ENCODE assay signal across 8 cellular contexts in the genomic region with DNA sequence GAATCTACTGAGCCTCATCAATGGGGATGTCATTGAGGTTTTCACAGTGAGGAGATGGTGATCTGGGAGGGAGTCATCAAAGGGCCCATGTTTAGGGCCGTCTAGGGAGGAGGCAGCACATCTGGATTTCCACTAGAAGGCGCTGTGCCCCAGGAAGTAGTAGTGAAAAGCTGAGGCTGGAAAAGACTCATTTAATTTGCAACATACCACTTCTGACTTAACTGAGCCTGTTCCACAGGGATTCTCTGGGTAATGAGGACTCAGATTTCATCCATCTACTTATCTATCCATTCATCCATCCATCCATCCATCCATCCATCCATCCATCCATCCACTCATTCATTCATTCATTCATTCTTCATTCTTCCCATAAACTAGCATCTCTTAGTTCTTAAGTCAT. TPM values are rescaled to one million over a fixed set of nuclear protein-coding genes. Genes with fewer than 3 reads are reported as not detected.
DNase-seq lines count a peak whose midpoint lies in the region; ATAC-seq and TF ChIP-seq lines count a peak whose summit lies in the region.

No MANE protein-coding gene starts in this region.

- peak overlapping the region; percentile 32 for H3K27ac Mint-ChIP-seq in activated CD4-positive, alpha-beta T cell treated with anti-CD3 and anti-CD28 coated beads, Interleukin-2, amount 10 ng/mL, durations not matched to agents 24 days and 14 days
- H3K27ac Mint-ChIP-seq in natural killer cell = no peak overlapping the region

- H3K4me1 ChIP-seq in vagina = no peaks in the 10 kb centered on the region

- no peak for TF ChIP-seq POLR2A in vagina (IDR thresholded peaks at IDR 0.05)

- no peaks in the 10 kb centered on the region for H3K9me3 ChIP-seq in vagina

- no peaks in the 10 kb centered on the region for H3K36me3 ChIP-seq in vagina

- DNase-seq in H4 (ENCODE audit: low spot score) = peak; percentile 68
- peak; percentile 5 for DNase-seq in NCI-H345 treated with DMSO at 0.1 percent for 48 hours (lab: John Stamatoyannopoulos, UW; ENCODE audit: unreplicated experiment)
- DNase-seq in activated CD4-positive, alpha-beta T cell treated with anti-CD3 and anti-CD28 coated beads, Interleukin-2, amount 10 ng/mL, durations not matched to agents 24 days and 14 days = peak; percentile 90
- peak; percentile 14 for DNase-seq in effector CD8-positive, alpha-beta T cell (lab: John Stamatoyannopoulos, UW)
- peak; percentile 35 for DNase-seq in natural killer cell
- DNase-seq in vagina (ENCODE audit: extremely low spot score in 2 of 2) = no peak

- H3K27me3 ChIP-seq in vagina = no peaks in the 10 kb centered on the region

- H3K36me3 Mint-ChIP-seq in activated CD4-positive, alpha-beta T cell treated with anti-CD3 and anti-CD28 coated beads, Interleukin-2, amount 10 ng/mL, durations not matched to agents 24 days and 14 days (ENCODE audit: low read depth) = no peaks in the 10 kb centered on the region
- no peaks in the 10 kb centered on the region for H3K36me3 Mint-ChIP-seq in natural killer cell

- H3K4me3 Mint-ChIP-seq in activated CD4-positive, alpha-beta T cell treated with anti-CD3 and anti-CD28 coated beads, Interleukin-2, amount 10 ng/mL, durations not matched to agents 24 days and 14 days = no peak overlapping the region
- H3K4me3 Mint-ChIP-seq in natural killer cell = no peak overlapping the region

- no peak overlapping the region for H3K27ac ChIP-seq in C4-2B
- no peak overlapping the region for H3K27ac ChIP-seq in vagina

- peaks cover 8% of the 10 kb centered on the region for H3K4me1 Mint-ChIP-seq in activated CD4-positive, alpha-beta T cell treated with anti-CD3 and anti-CD28 coated beads, Interleukin-2, amount 10 ng/mL, durations not matched to agents 24 days and 14 days
- H3K4me1 Mint-ChIP-seq in natural killer cell = no peaks in the 10 kb centered on the region

- no peaks in the 10 kb centered on the region for H3K9me3 Mint-ChIP-seq in activated CD4-positive, alpha-beta T cell treated with anti-CD3 and anti-CD28 coated beads, Interleukin-2, amount 10 ng/mL, durations not matched to agents 24 days and 14 days
- no peaks in the 10 kb centered on the region for H3K9me3 Mint-ChIP-seq in natural killer cell

- H3K4me3 ChIP-seq in vagina = no peak overlapping the region

- peaks cover 6% of the 10 kb centered on the region for H3K27me3 Mint-ChIP-seq in activated CD4-positive, alpha-beta T cell treated with anti-CD3 and anti-CD28 coated beads, Interleukin-2, amount 10 ng/mL, durations not matched to agents 24 days and 14 days
- peaks cover 12 to 26% of the 10 kb centered on the region in 2 donors for H3K27me3 Mint-ChIP-seq in natural killer cell (ENCODE audit: low read depth in 2 of 2)

- TF ChIP-seq CTCF in C4-2B (conservative IDR thresholded peaks at IDR 0.05) (peak; percentile 97), natural killer cell (IDR thresholded peaks at IDR 0.05) (peak; percentile 66), vagina (IDR thresholded peaks at IDR 0.05) (peak in 2 of 3 experiments; percentile 26 to 39)

- ATAC-seq in natural killer cell = peak in 2 of 3 donors; percentile 8 to 16
- ATAC-seq in GM18511 (IDR thresholded peaks at IDR 0.05; ENCODE audit: unreplicated experiment) = no peak

- intact Hi-C loops in activated CD4-positive, alpha-beta T cell treated with anti-CD3 and anti-CD28 coated beads, Interleukin-2, amount 10 ng/mL, durations not matched to agents 24 days and 14 days (cut with micrococcal nuclease) = loop anchor here (2.0 kb wide), 2 partner anchors 16 to 254 kb away; no protein-coding TSS in a partner anchor
- intact Hi-C loops in natural killer cell (cut with micrococcal nuclease) = loop anchor here (10.0 kb wide), 2 partner anchors 380 to 920 kb away; a partner anchor contains a TSS
- intact Hi-C loops in vagina (cut with DNase I) = no loop called here

RNA-seq across cellular contexts. Expression of a gene that starts 17.4 kb away (rescaled TPM):
- 2.7 and 5.1 TPM in 2 replicates for total RNA-seq in H4 (2014; rRNA removed; shearing (Covaris generic))
- total RNA-seq in activated CD4-positive, alpha-beta T cell treated with anti-CD3 and anti-CD28 coated beads, Interleukin-2, amount 10 ng/mL, durations not matched to agents 24 days and 14 days = 14.4 and 16.1 TPM in 2 replicates
- total RNA-seq in natural killer cell (1 to 10 TPM in 2 of 3 donors, under 1 TPM in 1; 0.94 to 2.4 (median 1.7) TPM), vagina (15.0 TPM)

RNA-seq across cellular contexts. Expression of a gene that starts 46.8 kb away (rescaled TPM):
- not detected in 2 replicates for total RNA-seq in H4 (2014; rRNA removed; shearing (Covaris generic))
- not detected in 2 replicates for total RNA-seq in activated CD4-positive, alpha-beta T cell treated with anti-CD3 and anti-CD28 coated beads, Interleukin-2, amount 10 ng/mL, durations not matched to agents 24 days and 14 days
- total RNA-seq in natural killer cell (not detected), vagina (not detected)

Comparison
In these comparisons a context has a peak if more than half of its experiments do, and no peak if none do; other contexts are left out.
1. CTCF ChIP-seq: peak in every context shown above with its lines; median percentile 97 in C4-2B; 66 in natural killer cell; 32 in vagina.
2. DNase-seq: peak in H4 (single experiment), NCI-H345 treated with DMSO at 0.1 percent for 48 hours (single experiment), activated CD4-positive, alpha-beta T cell treated with anti-CD3 and anti-CD28 coated beads, Interleukin-2, amount 10 ng/mL, durations not matched to agents 24 days and 14 days (single experiment), effector CD8-positive, alpha-beta T cell (single experiment) and natural killer cell (single experiment); none in vagina (0 of 2).